Comparison of ENCODE assay signal across 13 cellular contexts in the genomic region with DNA sequence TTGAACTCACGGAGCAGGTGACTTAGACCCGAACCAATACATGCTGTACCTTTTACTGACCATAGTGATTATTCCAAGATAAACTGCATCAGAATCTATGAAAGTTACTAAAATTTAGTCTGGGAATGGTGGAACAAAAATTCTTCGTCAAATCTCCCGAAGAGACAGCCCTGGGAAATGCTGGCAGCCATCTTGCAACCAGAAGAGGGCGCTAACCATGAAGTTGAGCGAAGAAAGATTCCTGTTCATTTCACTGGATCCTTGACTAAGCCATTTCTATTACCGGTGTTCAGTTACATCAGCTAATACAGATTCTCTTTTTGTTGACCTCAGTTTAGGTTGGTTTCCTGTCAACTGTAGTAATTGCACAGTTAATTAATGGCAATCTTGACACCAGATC.
A peak's percentile ranks its signal among the peaks of the same experiment; 100 is the strongest.
DNase-seq lines count a peak whose midpoint lies in the region; ATAC-seq and TF ChIP-seq lines count a peak whose summit lies in the region.
"Had no signal": no experiment of that assay in that cellular context is flagged by ENCODE, and none has a peak within 500 bp of the region (broad histone marks: within the 10 kb centered on the region; RNA-seq: fewer than 3 reads in every experiment).

No MANE protein-coding gene starts in this region.

- in situ Hi-C loops in brain microvascular endothelial cell (cut with HindIII; ENCODE audit: low pct_ligation_motif_present, low sequenced_read_pairs), result no loop called here

- H3K27ac Mint-ChIP-seq in HFFc6 (no peak overlapping the region), nephron (no peak overlapping the region)

- H3K4me1 Mint-ChIP-seq in HFFc6 (ENCODE audit: low read depth) (peaks cover 6% of the 10 kb centered on the region), nephron (peaks cover 10% of the 10 kb centered on the region)
- H3K4me1 Mint-ChIP-seq: central memory CD8-positive, alpha-beta T cell had no signal

- H3K4me3 ChIP-seq in brain microvascular endothelial cell (ENCODE audit: low read depth, low read length), result no peak overlapping the region
- H3K4me3 ChIP-seq: Peyer's patch, prostate gland had no signal

- H3K27me3 Mint-ChIP-seq in HFFc6 (ENCODE audit: insufficient read depth), result peaks cover 1% of the 10 kb centered on the region; the same call in 1 of the 2 replicates
- no peaks in the 10 kb centered on the region for H3K27me3 Mint-ChIP-seq in nephron (ENCODE audit: low read depth)
- H3K27me3 Mint-ChIP-seq: central memory CD8-positive, alpha-beta T cell had no signal

- no peaks in the 10 kb centered on the region for H3K36me3 Mint-ChIP-seq in HFFc6 (ENCODE audit: low read depth)
- H3K36me3 Mint-ChIP-seq in nephron (ENCODE audit: low read depth), result no peaks in the 10 kb centered on the region

- no peak overlapping the region for H3K4me3 Mint-ChIP-seq in HFFc6
- no peak overlapping the region for H3K4me3 Mint-ChIP-seq in nephron
- H3K4me3 Mint-ChIP-seq: central memory CD8-positive, alpha-beta T cell had no signal

- no peak overlapping the region for H3K27ac ChIP-seq in brain microvascular endothelial cell
- H3K27ac ChIP-seq: Peyer's patch, prostate gland had no signal

- H3K9me3 Mint-ChIP-seq in HFFc6 (no peaks in the 10 kb centered on the region; the same call in 1 of the 2 replicates), nephron (no peaks in the 10 kb centered on the region)
- H3K9me3 Mint-ChIP-seq: central memory CD8-positive, alpha-beta T cell had no signal

- no peaks in the 10 kb centered on the region for H3K36me3 ChIP-seq in brain microvascular endothelial cell (replicated peaks)
- H3K36me3 ChIP-seq: Peyer's patch, prostate gland had no signal

- ATAC-seq in GM21576 (IDR thresholded peaks at IDR 0.05; ENCODE audit: unreplicated experiment) (no peak), HG02678 (IDR thresholded peaks at IDR 0.05; ENCODE audit: unreplicated experiment) (no peak)

- DNase-seq in NCI-H1436 (lab: John Stamatoyannopoulos, UW) (peak; percentile 4), NCI-H1436 treated with DMSO at 0.1 percent for 48 hours (lab: John Stamatoyannopoulos, UW) (no peak), HFFc6 (no peak), brain microvascular endothelial cell (no peak), NCI-H2029 (lab: John Stamatoyannopoulos, UW) (no peak)
- DNase-seq: activated CD4-positive, alpha-beta T cell treated with anti-CD3 and anti-CD28 coated beads, Interleukin-2, amount 50 U/mL, for 4 hours; IMR-90; Peyer's patch had no signal

- TF ChIP-seq CTCF in HFFc6 (IDR thresholded peaks at IDR 0.05) (peak; percentile 55), brain microvascular endothelial cell (IDR thresholded peaks at IDR 0.05; ENCODE audit: low read depth, low read length, missing control alignments) (peak; percentile 45), nephron (IDR thresholded peaks at IDR 0.05; ENCODE audit: unreplicated experiment in 3 of 3) (peak in 2 of 3 experiments; percentile 19 to 29)

- H3K27me3 ChIP-seq in brain microvascular endothelial cell (replicated peaks), result no peaks in the 10 kb centered on the region
- H3K27me3 ChIP-seq: Peyer's patch had no signal
